In genomic region chr17:78357687-78358537, GRCh38 we compare ENCODE assay signal across 8 cellular contexts. TPM values are rescaled to one million over a fixed set of nuclear protein-coding genes. Genes with fewer than 3 reads are reported as not detected.
A peak's percentile ranks its signal among the peaks of the same experiment; 100 is the strongest.
DNase-seq lines count a peak whose midpoint lies in the region; ATAC-seq, FAIRE-seq and TF ChIP-seq lines count a peak whose summit lies in the region.

No MANE protein-coding gene starts in this region.

- no peak for ATAC-seq in activated CD8-positive, alpha-beta T cell treated with anti-CD3 and anti-CD28 coated beads, Interleukin-2, amount 10 ng/mL, durations not matched to agents 7 days and 5 days
- ATAC-seq in left ventricle myocardium superior = no peak
- ATAC-seq in gastrocnemius medialis = no peak
- no peak for ATAC-seq in HG03571 (IDR thresholded peaks at IDR 0.05; ENCODE audit: unreplicated experiment)
- ATAC-seq in HG03378 (IDR thresholded peaks at IDR 0.05; ENCODE audit: unreplicated experiment) = no peak

- POLR2A ChIA-PET in activated CD8-positive, alpha-beta T cell treated with anti-CD3 and anti-CD28 coated beads, Interleukin-2, amount 10 ng/mL, durations not matched to agents 7 days and 5 days (lab: Charles Lee) = interaction anchor here (0.9 to 3.4 kb wide), 4 partner anchors 14 to 24 kb away, joined by 4 to 11 read pairs (median 10); no protein-coding TSS in a partner anchor

- H3K4me3 Mint-ChIP-seq in activated CD8-positive, alpha-beta T cell treated with anti-CD3 and anti-CD28 coated beads, Interleukin-2, amount 10 ng/mL, durations not matched to agents 7 days and 5 days = peak overlapping the region; percentile 79

- peaks cover 11% of the 10 kb centered on the region for H3K27me3 Mint-ChIP-seq in activated CD8-positive, alpha-beta T cell treated with anti-CD3 and anti-CD28 coated beads, Interleukin-2, amount 10 ng/mL, durations not matched to agents 7 days and 5 days (ENCODE audit: low read depth)

- H4K20me1 ChIP-seq in MM.1S (ENCODE audit: insufficient read depth, low read length) = no peaks in the 10 kb centered on the region

- H3K4me2 ChIP-seq in MM.1S (ENCODE audit: low read depth, low read length) = no peak overlapping the region

- H3K79me2 ChIP-seq in MM.1S (ENCODE audit: low read length) = no peaks in the 10 kb centered on the region

- no peak overlapping the region for H2AFZ ChIP-seq in MM.1S (ENCODE audit: low read length)

- H3K36me3 Mint-ChIP-seq in activated CD8-positive, alpha-beta T cell treated with anti-CD3 and anti-CD28 coated beads, Interleukin-2, amount 10 ng/mL, durations not matched to agents 7 days and 5 days (ENCODE audit: low read depth) = peaks cover 20% of the 10 kb centered on the region

- TF ChIP-seq CTCF in GM06990 (IDR thresholded peaks at IDR 0.05; ENCODE audit: insufficient read depth, low read length, poor library complexity, severe bottlenecking) = no peak
- no peak for TF ChIP-seq CTCF in gastrocnemius medialis (IDR thresholded peaks at IDR 0.05 in 4 of 5, conservative IDR thresholded peaks at IDR 0.05 in 1 of 5)
- TF ChIP-seq CTCF in MM.1S (IDR thresholded peaks at IDR 0.05; ENCODE audit: low read length) = no peak

- H3K9ac ChIP-seq in MM.1S (ENCODE audit: low read length) = no peak overlapping the region

- intact Hi-C loops in left ventricle myocardium superior (cut with micrococcal nuclease) = no loop called here
- intact Hi-C loops in gastrocnemius medialis (cut with DNase I; ENCODE audit: low total_unique reads) = no loop called here

- in situ Hi-C loops in gastrocnemius medialis (cut with MboI; ENCODE audit: low sequenced_read_pairs in 4 of 4) = no loop called here

- H3K4me3 ChIP-seq in GM06990 (replicated peaks; ENCODE audit: low read depth, low read length) = peak overlapping the region; percentile 73
- peak overlapping the region; percentile 60 to 80 (median 70) for H3K4me3 ChIP-seq in gastrocnemius medialis
- H3K4me3 ChIP-seq in MM.1S (ENCODE audit: low read length) = no peak overlapping the region

- H3K36me3 ChIP-seq in GM06990 (ENCODE audit: control insufficient read depth, insufficient read depth, low read length) (no peaks in the 10 kb centered on the region; the same call in 1 of the 2 replicates), gastrocnemius medialis (no peaks in the 10 kb centered on the region), MM.1S (replicated peaks; ENCODE audit: insufficient read depth, low read length) (no peaks in the 10 kb centered on the region)

- H3K9me3 ChIP-seq in gastrocnemius medialis = no peaks in the 10 kb centered on the region
- no peaks in the 10 kb centered on the region for H3K9me3 ChIP-seq in MM.1S (replicated peaks; ENCODE audit: insufficient read depth, low read length)

- H3K27me3 ChIP-seq in GM06990 (replicated peaks; ENCODE audit: control insufficient read depth, insufficient read depth, low read length) (no peaks in the 10 kb centered on the region; the same call in 1 of the 2 replicates), gastrocnemius medialis (no peaks in the 10 kb centered on the region), MM.1S (replicated peaks; ENCODE audit: insufficient read depth, low read length) (peaks cover 46% of the 10 kb centered on the region)

- H3K27ac Mint-ChIP-seq in activated CD8-positive, alpha-beta T cell treated with anti-CD3 and anti-CD28 coated beads, Interleukin-2, amount 10 ng/mL, durations not matched to agents 7 days and 5 days = peak overlapping the region; percentile 34

- H3K9me3 Mint-ChIP-seq in activated CD8-positive, alpha-beta T cell treated with anti-CD3 and anti-CD28 coated beads, Interleukin-2, amount 10 ng/mL, durations not matched to agents 7 days and 5 days (ENCODE audit: insufficient read depth) = no peaks in the 10 kb centered on the region

- FAIRE-seq in GM19239 (lab: Jason Lieb, UNC) = no peak

- peaks cover 63% of the 10 kb centered on the region for H3K4me1 Mint-ChIP-seq in activated CD8-positive, alpha-beta T cell treated with anti-CD3 and anti-CD28 coated beads, Interleukin-2, amount 10 ng/mL, durations not matched to agents 7 days and 5 days (ENCODE audit: low read depth)

- TF ChIP-seq POLR2A in gastrocnemius medialis (IDR thresholded peaks at IDR 0.05) = no peak

- no peak for DNase-seq in GM06990 (ENCODE audit: extremely low read depth, insufficient read length)
- DNase-seq in activated CD8-positive, alpha-beta T cell treated with anti-CD3 and anti-CD28 coated beads, Interleukin-2, amount 10 ng/mL, durations not matched to agents 7 days and 5 days = no peak
- peak; percentile 39 for DNase-seq in left ventricle myocardium superior
- DNase-seq in gastrocnemius medialis = no peak
- no peak for DNase-seq in GM19239 (ENCODE audit: insufficient read length, low spot score)
- DNase-seq in MM.1S = no peak

- peaks cover 38% of the 10 kb centered on the region for H3F3A ChIP-seq in MM.1S (ENCODE audit: insufficient read depth, low read length)

- CTCF ChIA-PET in activated CD8-positive, alpha-beta T cell treated with anti-CD3 and anti-CD28 coated beads, Interleukin-2, amount 10 ng/mL, durations not matched to agents 7 days and 5 days (lab: Charles Lee) = interaction anchor here (0.6 to 2.0 kb wide), 6 partner anchors 13 to 64 kb away, joined by 3 to 8 read pairs (median 3); no protein-coding TSS in a partner anchor

- peak overlapping the region; percentile 66 to 94 (median 88) for H3K27ac ChIP-seq in gastrocnemius medialis
- no peak overlapping the region for H3K27ac ChIP-seq in MM.1S (ENCODE audit: low read length)

- no peaks in the 10 kb centered on the region for H3K9me2 ChIP-seq in MM.1S (replicated peaks; ENCODE audit: insufficient read depth, low read length)

- H3K4me1 ChIP-seq in gastrocnemius medialis = peaks cover 30 to 46% of the 10 kb centered on the region in 2 donors
- peaks cover 30% of the 10 kb centered on the region for H3K4me1 ChIP-seq in MM.1S (ENCODE audit: low read length)

RNA-seq across cellular contexts. Expression of gene SOCS3, which starts 2.0 kb away (rescaled TPM):
- 1 to 10 TPM; 9.1 TPM for total RNA-seq in activated CD8-positive, alpha-beta T cell treated with anti-CD3 and anti-CD28 coated beads, Interleukin-2, amount 10 ng/mL, durations not matched to agents 7 days and 5 days
- 11.1 TPM for total RNA-seq in left ventricle myocardium superior
- total RNA-seq in gastrocnemius medialis = 10 to 100 TPM in 3 of 4 donors, 1 to 10 TPM in 1; 4.5 to 44.2 (median 16.4) TPM

RNA-seq across cellular contexts. Expression of gene PGS1, which starts 20.5 kb away (rescaled TPM):
- 10 to 100 TPM; 46.5 to 51.0 TPM for total RNA-seq in activated CD8-positive, alpha-beta T cell treated with anti-CD3 and anti-CD28 coated beads, Interleukin-2, amount 10 ng/mL, durations not matched to agents 7 days and 5 days
- total RNA-seq in left ventricle myocardium superior (18.3 TPM), gastrocnemius medialis (10 to 100 TPM; 16.6 to 30.0 (median 21.8) TPM)
